Comparison of ENCODE assay signal across 9 cellular contexts in genomic region chr7:47153076-47153475, GRCh38.
DNase-seq lines count a peak whose midpoint lies in the region; ATAC-seq and TF ChIP-seq lines count a peak whose summit lies in the region.
"Had no signal": no experiment of that assay in that cellular context is flagged by ENCODE, and none has a peak within 500 bp of the region (broad histone marks: within the 10 kb centered on the region; RNA-seq: fewer than 3 reads in every experiment).

No MANE protein-coding gene starts in this region.

- intact Hi-C loops in Right ventricle myocardium inferior (cut with DNase I) (no loop called here), cardiac septum (cut with DNase I) (no loop called here), right cardiac atrium (cut with DNase I) (no loop called here), aorta (cut with DNase I) (no loop called here)

- WGBS in right cardiac atrium: 9% methylated on average over 5 of the region's 5 CpGs
- 2 to 4% methylated on average over 5 of the region's 5 CpGs for WGBS in aorta, 2 donors

- H3K36me3 ChIP-seq in aorta (ENCODE audit: control insufficient read depth in 1 of 2, insufficient read depth in 2 of 2, low read length in 1 of 2): no peaks in the 10 kb centered on the region

- ATAC-seq in Right ventricle myocardium inferior: peak; percentile 31
- ATAC-seq in SK-N-SH treated with all-trans-retinoic acid at 6 μM for 48 hours: peak; percentile 84
- peak; percentile 53 to 74 for ATAC-seq in right cardiac atrium
- ATAC-seq in aorta (ENCODE audit: low FRiP score): peak; percentile 46
- no peak for ATAC-seq in HG03460 (IDR thresholded peaks at IDR 0.05; ENCODE audit: unreplicated experiment)

- peaks cover 5% of the 10 kb centered on the region for H3K4me1 ChIP-seq in right cardiac atrium (ENCODE audit: control insufficient read depth, insufficient read depth, low read length)
- H3K4me1 ChIP-seq in aorta (ENCODE audit: control insufficient read depth in 1 of 2, insufficient read depth in 2 of 2, low read length in 2 of 2): peaks cover 3 to 6% of the 10 kb centered on the region in 2 donors

- DNase-seq in Right ventricle myocardium inferior (ENCODE audit: missing footprints) (no peak), cardiac septum (ENCODE audit: low spot score) (no peak), right cardiac atrium (no peak), aorta (no peak), T-helper 2 cell (no peak), globus pallidus (ENCODE audit: low spot score) (no peak)
- DNase-seq: CD4-positive, CD25-positive, alpha-beta regulatory T cell had no signal

- H3K27ac ChIP-seq in right cardiac atrium (ENCODE audit: low read length): no peak overlapping the region
- H3K27ac ChIP-seq in aorta (ENCODE audit: low read depth in 1 of 2, low read length in 2 of 2): no peak overlapping the region

- H3K27me3 ChIP-seq in right cardiac atrium (ENCODE audit: control insufficient read depth, insufficient read depth) (no peaks in the 10 kb centered on the region), aorta (ENCODE audit: control insufficient read depth in 1 of 2, insufficient read depth in 2 of 2, low read length in 1 of 2) (no peaks in the 10 kb centered on the region)

- H3K9me3 ChIP-seq in right cardiac atrium (ENCODE audit: control insufficient read depth, low read length) (no peaks in the 10 kb centered on the region), aorta (ENCODE audit: control insufficient read depth, low read length) (no peaks in the 10 kb centered on the region)

- H3K4me3 ChIP-seq in right cardiac atrium (ENCODE audit: low read length): no peak overlapping the region
- H3K4me3 ChIP-seq in aorta (ENCODE audit: low read length in 2 of 2): no peak overlapping the region

TF ChIP-seq in SK-N-SH treated with all-trans-retinoic acid at 6 μM for 48 hours, 23 proteins besides CTCF, POLR2A, EP300 and RAD21 (continues in another document):
- TF ChIP-seq POU6F1 (CRISPR knock-in tag; IDR thresholded peaks at IDR 0.05; ENCODE audit: borderline replicate concordance, low read depth) (0 out of 2 replicates have a peak, but pooled peaks have one; percentile 40), PATZ1 (CRISPR knock-in tag; IDR thresholded peaks at IDR 0.05; ENCODE audit: borderline replicate concordance) (peak; percentile 64; the same call in 1 of the 2 replicates), ZNF565 (CRISPR knock-in tag; conservative IDR thresholded peaks at IDR 0.05; ENCODE audit: low read depth) (no peak), BACH2 (CRISPR knock-in tag; IDR thresholded peaks at IDR 0.05; ENCODE audit: borderline replicate concordance) (no peak), SNAI2 (CRISPR knock-in tag; IDR thresholded peaks at IDR 0.05) (no peak), CREB5 (CRISPR knock-in tag; IDR thresholded peaks at IDR 0.05; ENCODE audit: low read depth) (peak; percentile 95), GLIS3 (CRISPR knock-in tag; IDR thresholded peaks at IDR 0.05) (no peak), RARB (CRISPR knock-in tag; IDR thresholded peaks at IDR 0.05) (no peak), TSHZ2 (CRISPR knock-in tag; IDR thresholded peaks at IDR 0.05) (no peak), CSDC2 (CRISPR knock-in tag; IDR thresholded peaks at IDR 0.05) (no peak), ZC3H10 (CRISPR knock-in tag; IDR thresholded peaks at IDR 0.05) (0 out of 2 replicates have a peak, but pooled peaks have one; percentile 6), ZFP3 (CRISPR knock-in tag; IDR thresholded peaks at IDR 0.05) (peak; percentile 43; the same call in 1 of the 2 replicates), ARNTL (CRISPR knock-in tag; IDR thresholded peaks at IDR 0.05; ENCODE audit: borderline replicate concordance, low read depth) (no peak), PPARA (CRISPR knock-in tag; IDR thresholded peaks at IDR 0.05; ENCODE audit: borderline replicate concordance) (no peak), TOX (CRISPR knock-in tag; IDR thresholded peaks at IDR 0.05; ENCODE audit: borderline replicate concordance) (peak; percentile 79; the same call in 1 of the 2 replicates), TCF4 (CRISPR knock-in tag; IDR thresholded peaks at IDR 0.05; ENCODE audit: borderline replicate concordance) (no peak), ESRRG (CRISPR knock-in tag; IDR thresholded peaks at IDR 0.05) (peak; percentile 92; the same call in 1 of the 2 replicates), ZFP30 (CRISPR knock-in tag; IDR thresholded peaks at IDR 0.05) (no peak), ISL1 (CRISPR knock-in tag; IDR thresholded peaks at IDR 0.05) (peak; percentile 99), ZNF8 (CRISPR knock-in tag; IDR thresholded peaks at IDR 0.05) (peak; percentile 16; the same call in 1 of the 2 replicates), CSRNP3 (CRISPR knock-in tag; IDR thresholded peaks at IDR 0.05) (peak; percentile 72; the same call in 1 of the 2 replicates)
